Comparison of ENCODE assay signal across 12 cellular contexts in genomic region chr17:7218774-7219173, GRCh38. TPM values are rescaled to one million over a fixed set of nuclear protein-coding genes. Genes with fewer than 3 reads are reported as not detected.
DNase-seq lines count a peak whose midpoint lies in the region; ATAC-seq and TF ChIP-seq lines count a peak whose summit lies in the region.
"Had no signal": no experiment of that assay in that cellular context is flagged by ENCODE, and none has a peak within 500 bp of the region (broad histone marks: within the 10 kb centered on the region; RNA-seq: fewer than 3 reads in every experiment).

No MANE protein-coding gene starts in this region.

- H3F3A ChIP-seq in MM.1S (ENCODE audit: insufficient read depth, low read length): no peaks in the 10 kb centered on the region

- H2AFZ ChIP-seq in OCI-LY7 (ENCODE audit: low read length) (peak overlapping the region; percentile 26; the same call in 1 of the 2 replicates), parathyroid adenoma (peak overlapping the region; percentile 91), MM.1S (ENCODE audit: low read length) (no peak overlapping the region)

- peak overlapping the region; percentile 57 for H3K27ac ChIP-seq in CD8-positive, alpha-beta memory T cell (ENCODE audit: low read depth, low read length)
- H3K27ac ChIP-seq in OCI-LY7 (ENCODE audit: low read depth, low read length, poor library complexity, severe bottlenecking) (peak overlapping the region; percentile 71), epithelial cell of prostate (peak overlapping the region; percentile 98), parathyroid adenoma (peak overlapping the region; percentile 98), MM.1S (ENCODE audit: low read length) (no peak overlapping the region)

- BruUV-seq in OCI-LY7 (replicated peaks; lab: Mats Ljungman, UMichigan): no TSS peak

- peaks cover 0 to 5% of the 10 kb centered on the region in 2 donors for H3K27me3 Mint-ChIP-seq in CD8-positive, alpha-beta memory T cell

- H3K9me2 ChIP-seq in OCI-LY7 (ENCODE audit: insufficient read depth, low read length) (no peaks in the 10 kb centered on the region), MM.1S (replicated peaks; ENCODE audit: insufficient read depth, low read length) (no peaks in the 10 kb centered on the region)

- peaks cover 13% of the 10 kb centered on the region for H3K79me2 ChIP-seq in OCI-LY7 (ENCODE audit: insufficient read depth, low read depth, low read length)
- H3K79me2 ChIP-seq in parathyroid adenoma: peaks cover 6% of the 10 kb centered on the region
- H3K79me2 ChIP-seq in MM.1S (ENCODE audit: low read length): peaks cover 35% of the 10 kb centered on the region

- H3K36me3 ChIP-seq in CD8-positive, alpha-beta memory T cell (ENCODE audit: insufficient read depth, low read length): peaks cover 20% of the 10 kb centered on the region
- H3K36me3 ChIP-seq in OCI-LY7 (ENCODE audit: insufficient read depth, low read length): peaks cover 31% of the 10 kb centered on the region
- no peaks in the 10 kb centered on the region for H3K36me3 ChIP-seq in parathyroid adenoma (ENCODE audit: control insufficient read depth, insufficient read depth, low read length)
- 0 out of 2 replicates have a peak, but pooled peaks cover 4% of the 10 kb centered on the region for H3K36me3 ChIP-seq in MM.1S (replicated peaks; ENCODE audit: insufficient read depth, low read length)

- H3K4me3 Mint-ChIP-seq in CD8-positive, alpha-beta memory T cell: peak overlapping the region in 6 of 7 donors; percentile 74 to 96 (median 94)

- peaks cover 0 to 31% (median 0%) of the 10 kb centered on the region in 3 donors for H3K36me3 Mint-ChIP-seq in CD8-positive, alpha-beta memory T cell

- H3K4me3 ChIP-seq in CD8-positive, alpha-beta memory T cell (ENCODE audit: low read length): no peak overlapping the region
- H3K4me3 ChIP-seq in OCI-LY7 (ENCODE audit: low read depth, low read length, poor library complexity, severe bottlenecking) (no peak overlapping the region), parathyroid adenoma (ENCODE audit: low read depth, low read length) (no peak overlapping the region), MM.1S (ENCODE audit: low read length) (no peak overlapping the region)

- peaks cover 62% of the 10 kb centered on the region for H3K4me1 ChIP-seq in CD8-positive, alpha-beta memory T cell (ENCODE audit: insufficient read depth, low read length)
- H3K4me1 ChIP-seq in OCI-LY7 (ENCODE audit: insufficient read depth, low read length, poor library complexity, severe bottlenecking) (peaks cover 59% of the 10 kb centered on the region), parathyroid adenoma (peaks cover 60% of the 10 kb centered on the region), MM.1S (ENCODE audit: low read length) (peaks cover 19% of the 10 kb centered on the region)

- H3K4me2 ChIP-seq in OCI-LY7 (ENCODE audit: low read length) (peak overlapping the region; percentile 91), parathyroid adenoma (ENCODE audit: low read length) (no peak overlapping the region), MM.1S (ENCODE audit: low read depth, low read length) (no peak overlapping the region)

- H3K9ac ChIP-seq in parathyroid adenoma (no peak overlapping the region), MM.1S (ENCODE audit: low read length) (no peak overlapping the region)

- CTCF ChIA-PET in CD8-positive, alpha-beta memory T cell (lab: Charles Lee): interaction anchor here (1.3 to 4.7 kb wide), 6 partner anchors 16 to 78 kb away, joined by 4 to 23 read pairs (median 10); partner anchors contain the start of genes DVL2 and GABARAP
- CTCF ChIA-PET in OCI-LY7 (lab: Charles Lee; ENCODE audit: unreplicated experiment): interaction anchor here (0.6 kb wide), 1 partner anchor 90 kb away, joined by 3 read pairs; no protein-coding TSS in a partner anchor

- peak in 1 of 5 donors; percentile 39 for DNase-seq in CD8-positive, alpha-beta memory T cell
- no peak for DNase-seq in OCI-LY7 (ENCODE audit: low spot score)
- no peak for DNase-seq in epithelial cell of prostate (ENCODE audit: low read depth, low spot score)
- no peak for DNase-seq in MM.1S
- no peak for DNase-seq in nucleus accumbens (lab: John Stamatoyannopoulos, UW)
- DNase-seq: activated CD4-positive, alpha-beta T cell treated with anti-CD3 and anti-CD28 coated beads, Interleukin-2, amount 50 U/mL, for 1 hour; effector CD8-positive, alpha-beta T cell; islet precursor cell; NCI-H510A treated with DMSO at 0.1 percent for 48 hours had no signal

- H3K27me3 ChIP-seq in CD8-positive, alpha-beta memory T cell (ENCODE audit: insufficient read depth, low read length, poor library complexity, severe bottlenecking): no peaks in the 10 kb centered on the region
- H3K27me3 ChIP-seq in parathyroid adenoma (ENCODE audit: control insufficient read depth, insufficient read depth, low read length) (no peaks in the 10 kb centered on the region), MM.1S (replicated peaks; ENCODE audit: insufficient read depth, low read length) (peaks cover 17% of the 10 kb centered on the region)

- POLR2A ChIA-PET in CD8-positive, alpha-beta memory T cell (lab: Charles Lee): interaction anchor here (1.3 to 3.1 kb wide), 4 partner anchors 16 to 24 kb away, joined by 5 to 31 read pairs (median 14); partner anchors contain the start of genes DVL2, GABARAP and PHF23
- POLR2A ChIA-PET in OCI-LY7 (lab: Charles Lee): interaction anchor here (0.5 to 1.5 kb wide), 3 partner anchors 24 to 536 kb away, joined by 3 to 4 read pairs (median 3); partner anchors contain the start of gene GABARAP

- TF ChIP-seq CTCF in OCI-LY7 (conservative IDR thresholded peaks at IDR 0.05; ENCODE audit: low read length): no peak
- TF ChIP-seq CTCF in parathyroid adenoma (IDR thresholded peaks at IDR 0.05): no peak
- TF ChIP-seq CTCF in MM.1S (IDR thresholded peaks at IDR 0.05; ENCODE audit: low read length): no peak

- H3K4me1 Mint-ChIP-seq in CD8-positive, alpha-beta memory T cell: peaks cover 46 to 74% (median 58%) of the 10 kb centered on the region in 3 donors

- H3K27ac Mint-ChIP-seq in CD8-positive, alpha-beta memory T cell: peak overlapping the region in 7 of 8 donors; percentile 75 to 100 (median 96)

- H4K20me1 ChIP-seq in OCI-LY7 (ENCODE audit: insufficient read depth, low read length): no peaks in the 10 kb centered on the region
- no peaks in the 10 kb centered on the region for H4K20me1 ChIP-seq in MM.1S (ENCODE audit: insufficient read depth, low read length)

- intact Hi-C loops in OCI-LY7 (cut with micrococcal nuclease; ENCODE audit: unreplicated experiment): no loop called here

- H3K9me3 ChIP-seq in CD8-positive, alpha-beta memory T cell (ENCODE audit: low read length): no peaks in the 10 kb centered on the region
- H3K9me3 ChIP-seq in OCI-LY7 (ENCODE audit: low read length) (no peaks in the 10 kb centered on the region), parathyroid adenoma (ENCODE audit: control insufficient read depth, low read length) (no peaks in the 10 kb centered on the region), MM.1S (replicated peaks; ENCODE audit: insufficient read depth, low read length) (no peaks in the 10 kb centered on the region)

- H3K9me3 Mint-ChIP-seq in CD8-positive, alpha-beta memory T cell: peaks cover 0 to 1% (median 0%) of the 10 kb centered on the region in 5 donors

- no peak for ATAC-seq in GM18519 (IDR thresholded peaks at IDR 0.05; ENCODE audit: low FRiP score, unreplicated experiment)
- no peak for ATAC-seq in HG03196 (IDR thresholded peaks at IDR 0.05; ENCODE audit: unreplicated experiment)

RNA-seq across cellular contexts. Expression of gene DLG4, which starts 0.9 kb away (rescaled TPM):
- total RNA-seq in CD8-positive, alpha-beta memory T cell: 1 to 10 TPM; 3.5 to 4.4 TPM
- polyA plus RNA-seq in CD8-positive, alpha-beta memory T cell: 0.45 TPM
- 9.0 and 15.4 TPM in 2 replicates for total RNA-seq in OCI-LY7 (2014; rRNA removed; shearing (Covaris generic))
- total RNA-seq in OCI-LY7 (2022): 27.3 and 30.2 TPM in 2 replicates

RNA-seq across cellular contexts. Expression of gene ACADVL, which starts 1.0 kb away (rescaled TPM):
- total RNA-seq in CD8-positive, alpha-beta memory T cell: 100 to 1,000 TPM; 281 to 288 TPM
- polyA plus RNA-seq in CD8-positive, alpha-beta memory T cell: 109 TPM
- 226 and 297 TPM in 2 replicates for total RNA-seq in OCI-LY7 (2014; rRNA removed; shearing (Covaris generic))
- 204 and 238 TPM in 2 replicates for total RNA-seq in OCI-LY7 (2022)

RNA-seq across cellular contexts. Expression of gene DVL2, which starts 15.5 kb away (rescaled TPM):
- total RNA-seq in CD8-positive, alpha-beta memory T cell: 10 to 100 TPM; 61.8 to 65.5 TPM
- 24.0 TPM for polyA plus RNA-seq in CD8-positive, alpha-beta memory T cell
- total RNA-seq in OCI-LY7 (2014; rRNA removed; shearing (Covaris generic)): 84.3 and 98.8 TPM in 2 replicates
- total RNA-seq in OCI-LY7 (2022): 99.9 and 100 TPM in 2 replicates

RNA-seq across cellular contexts. Expression of gene PHF23, which starts 20.5 kb away (rescaled TPM):
- 10 to 100 TPM; 48.0 to 51.9 TPM for total RNA-seq in CD8-positive, alpha-beta memory T cell
- 25.8 TPM for polyA plus RNA-seq in CD8-positive, alpha-beta memory T cell
- total RNA-seq in OCI-LY7 (2014; rRNA removed; shearing (Covaris generic)): 47.7 and 50.8 TPM in 2 replicates
- total RNA-seq in OCI-LY7 (2022): 36.5 and 43.3 TPM in 2 replicates

RNA-seq across cellular contexts. Expression of gene GABARAP, which starts 23.5 kb away (rescaled TPM):
- 100 to 1,000 TPM; 156 to 165 TPM for total RNA-seq in CD8-positive, alpha-beta memory T cell
- 914 TPM for polyA plus RNA-seq in CD8-positive, alpha-beta memory T cell
- total RNA-seq in OCI-LY7 (2014; rRNA removed; shearing (Covaris generic)): 106 and 128 TPM in 2 replicates
- total RNA-seq in OCI-LY7 (2022): 199 and 207 TPM in 2 replicates
